8 cellular contexts compared by ENCODE assay signal in the genomic region with DNA sequence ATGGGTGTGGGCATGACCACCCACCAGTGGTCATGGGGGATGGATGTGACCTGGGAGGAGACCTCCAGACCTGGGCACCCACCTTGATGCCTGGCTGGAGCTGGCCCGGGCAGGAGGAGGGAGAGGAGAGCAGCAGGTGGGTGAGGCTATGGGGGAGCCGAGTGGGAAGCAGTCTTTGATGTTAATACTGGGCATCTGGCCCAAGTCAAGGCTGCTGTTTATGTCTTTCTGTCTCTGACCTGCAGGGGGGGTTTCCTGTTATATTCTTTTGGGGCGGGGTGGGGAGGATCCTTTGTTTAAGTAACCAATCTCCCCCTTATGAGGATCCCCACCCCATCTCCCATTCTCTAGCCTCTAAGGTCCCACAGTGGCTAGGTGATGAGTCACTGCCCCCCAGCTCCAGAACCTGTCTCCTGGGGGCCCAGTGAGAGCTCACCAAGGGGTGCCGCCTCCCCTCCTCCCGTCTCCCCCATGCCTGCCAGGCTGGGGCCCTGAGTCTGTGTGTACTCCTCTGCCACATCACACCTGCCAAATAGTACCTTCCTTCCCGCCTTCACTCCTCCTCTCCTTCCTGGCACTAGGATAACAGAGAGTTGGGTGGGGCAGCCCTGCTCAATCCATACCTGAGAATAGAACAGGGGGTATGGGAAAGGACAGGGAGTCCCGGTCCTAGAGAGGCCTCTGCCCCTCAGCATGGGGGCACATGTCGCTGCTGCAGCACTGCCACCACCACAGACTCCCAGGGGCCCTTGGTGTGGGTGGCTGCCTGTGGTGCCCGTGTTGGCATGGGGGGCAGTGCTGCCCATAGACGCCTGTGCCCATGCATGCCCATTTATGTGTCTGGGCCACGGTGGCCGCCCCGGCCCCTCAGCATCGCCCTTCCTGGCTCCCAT. TPM values are rescaled to one million over a fixed set of nuclear protein-coding genes. Genes with fewer than 3 reads are reported as not detected.
DNase-seq lines count a peak whose midpoint lies in the region; ATAC-seq and TF ChIP-seq lines count a peak whose summit lies in the region.

No MANE protein-coding gene starts in this region.

- H3K36me3 Mint-ChIP-seq in CD8-positive, alpha-beta memory T cell: peaks cover 0 to 12% (median 0%) of the 10 kb centered on the region in 3 donors

- intact Hi-C loops in sciatic nerve (cut with DNase I): no loop called here

- H3K27ac ChIP-seq in CD8-positive, alpha-beta memory T cell (ENCODE audit: low read depth, low read length): peak overlapping the region; percentile 39
- H3K27ac ChIP-seq in HUES48 (ENCODE audit: low read depth, low read length): peak overlapping the region; percentile 29

- H3K9me3 Mint-ChIP-seq in CD8-positive, alpha-beta memory T cell: no peaks in the 10 kb centered on the region

- POLR2A ChIA-PET in CD8-positive, alpha-beta memory T cell (lab: Charles Lee): interaction anchor here (0.6 to 2.1 kb wide), 3 partner anchors 43 to 166 kb away, joined by 3 to 8 read pairs (median 6); no protein-coding TSS in a partner anchor
- POLR2A ChIA-PET in HEK293T (lab: Yijun Ruan, JAX): interaction anchor here (0.7 to 1.7 kb wide), 3 partner anchors 15 to 90 kb away, joined by 3 to 15 read pairs (median 3); a partner anchor contains a TSS

- peak; percentile 23 to 74 (median 45) for DNase-seq in CD8-positive, alpha-beta memory T cell
- peak; percentile 72 for DNase-seq in cerebellar cortex (ENCODE audit: low spot score)
- no peak for DNase-seq in sciatic nerve (ENCODE audit: low spot score)
- no peak for DNase-seq in HEK293T (ENCODE audit: extremely low spot score)

- no peaks in the 10 kb centered on the region for H3K27me3 ChIP-seq in CD8-positive, alpha-beta memory T cell (ENCODE audit: insufficient read depth, low read length, poor library complexity, severe bottlenecking)
- no peaks in the 10 kb centered on the region for H3K27me3 ChIP-seq in HUES48 (ENCODE audit: control insufficient read depth, insufficient read depth, low read length)
- H3K27me3 ChIP-seq in mucosa of stomach (ENCODE audit: control insufficient read depth, insufficient read depth, low read length): no peaks in the 10 kb centered on the region

- peaks cover 75% of the 10 kb centered on the region for H3K4me1 ChIP-seq in CD8-positive, alpha-beta memory T cell (ENCODE audit: insufficient read depth, low read length)
- H3K4me1 ChIP-seq in HUES48 (ENCODE audit: control insufficient read depth, insufficient read depth, low read length): peaks cover 48% of the 10 kb centered on the region
- H3K4me1 ChIP-seq in mucosa of stomach (ENCODE audit: control insufficient read depth, insufficient read depth, low read length): peaks cover 93% of the 10 kb centered on the region

- H3K27me3 Mint-ChIP-seq in CD8-positive, alpha-beta memory T cell: no peaks in the 10 kb centered on the region

- ATAC-seq in SK-N-SH treated with all-trans-retinoic acid at 6 μM for 48 hours (peak; percentile 25), sciatic nerve (no peak), HG02571 (IDR thresholded peaks at IDR 0.05; ENCODE audit: unreplicated experiment) (no peak)

- peaks cover 53 to 85% (median 67%) of the 10 kb centered on the region in 3 donors for H3K4me1 Mint-ChIP-seq in CD8-positive, alpha-beta memory T cell

- H3K36me3 ChIP-seq in CD8-positive, alpha-beta memory T cell (ENCODE audit: insufficient read depth, low read length): no peaks in the 10 kb centered on the region
- H3K36me3 ChIP-seq in HUES48 (ENCODE audit: control insufficient read depth, insufficient read depth, low read length): peaks cover 6% of the 10 kb centered on the region; the same call in 1 of the 2 replicates
- H3K36me3 ChIP-seq in mucosa of stomach (ENCODE audit: control insufficient read depth, insufficient read depth, low read length): no peaks in the 10 kb centered on the region

- peak overlapping the region; percentile 88 to 98 (median 93) for H3K27ac Mint-ChIP-seq in CD8-positive, alpha-beta memory T cell

- no peaks in the 10 kb centered on the region for H3K9me3 ChIP-seq in CD8-positive, alpha-beta memory T cell (ENCODE audit: low read length)
- H3K9me3 ChIP-seq in HUES48 (ENCODE audit: control insufficient read depth, insufficient read depth, low read length) (no peaks in the 10 kb centered on the region), mucosa of stomach (ENCODE audit: control insufficient read depth, low read length) (no peaks in the 10 kb centered on the region)

- CTCF ChIA-PET in CD8-positive, alpha-beta memory T cell (lab: Charles Lee): interaction anchor here (0.7 to 3.6 kb wide), 8 partner anchors 16 to 121 kb away, joined by 3 to 21 read pairs (median 4); no protein-coding TSS in a partner anchor
- CTCF ChIA-PET in HEK293T (lab: Yijun Ruan, JAX): interaction anchor here (1.1 to 1.2 kb wide), 2 partner anchors 16 to 42 kb away, joined by 3 to 4 read pairs; no protein-coding TSS in a partner anchor

- peak overlapping the region; percentile 68 for H3K4me3 ChIP-seq in CD8-positive, alpha-beta memory T cell (ENCODE audit: low read length)
- no peak overlapping the region; the same call in 1 of the 2 replicates for H3K4me3 ChIP-seq in HUES48 (ENCODE audit: low read depth, low read length)
- no peak overlapping the region for H3K4me3 ChIP-seq in mucosa of stomach (ENCODE audit: low read length)

- H3K9ac ChIP-seq in HUES48 (ENCODE audit: low read depth, low read length) (no peak overlapping the region), mucosa of stomach (ENCODE audit: low read length) (peak overlapping the region; percentile 77)

- peak overlapping the region; percentile 81 to 91 (median 86) for H3K4me3 Mint-ChIP-seq in CD8-positive, alpha-beta memory T cell

TF ChIP-seq in SK-N-SH treated with all-trans-retinoic acid at 6 μM for 48 hours, 23 proteins besides CTCF, POLR2A, EP300 and RAD21:
- TF ChIP-seq SNAI2 (CRISPR knock-in tag; IDR thresholded peaks at IDR 0.05): no peak
- TF ChIP-seq, protein P1, sequence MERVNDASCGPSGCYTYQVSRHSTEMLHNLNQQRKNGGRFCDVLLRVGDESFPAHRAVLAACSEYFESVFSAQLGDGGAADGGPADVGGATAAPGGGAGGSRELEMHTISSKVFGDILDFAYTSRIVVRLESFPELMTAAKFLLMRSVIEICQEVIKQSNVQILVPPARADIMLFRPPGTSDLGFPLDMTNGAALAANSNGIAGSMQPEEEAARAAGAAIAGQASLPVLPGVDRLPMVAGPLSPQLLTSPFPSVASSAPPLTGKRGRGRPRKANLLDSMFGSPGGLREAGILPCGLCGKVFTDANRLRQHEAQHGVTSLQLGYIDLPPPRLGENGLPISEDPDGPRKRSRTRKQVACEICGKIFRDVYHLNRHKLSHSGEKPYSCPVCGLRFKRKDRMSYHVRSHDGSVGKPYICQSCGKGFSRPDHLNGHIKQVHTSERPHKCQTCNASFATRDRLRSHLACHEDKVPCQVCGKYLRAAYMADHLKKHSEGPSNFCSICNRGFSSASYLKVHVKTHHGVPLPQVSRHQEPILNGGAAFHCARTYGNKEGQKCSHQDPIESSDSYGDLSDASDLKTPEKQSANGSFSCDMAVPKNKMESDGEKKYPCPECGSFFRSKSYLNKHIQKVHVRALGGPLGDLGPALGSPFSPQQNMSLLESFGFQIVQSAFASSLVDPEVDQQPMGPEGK (CRISPR knock-in tag; IDR thresholded peaks at IDR 0.05; ENCODE audit: borderline replicate concordance): peak; percentile 56; the same call in 1 of the 2 replicates

TF ChIP-seq in HEK293T, 16 proteins besides CTCF, POLR2A, EP300 and RAD21:
- TF ChIP-seq L3MBTL2 (conservative IDR thresholded peaks at IDR 0.05): no peak
- no peak for TF ChIP-seq ARNT (IDR thresholded peaks at IDR 0.05)
- no peak for TF ChIP-seq TARDBP (IDR thresholded peaks at IDR 0.05)
- TF ChIP-seq SUZ12 (IDR thresholded peaks at IDR 0.05): no peak
- no peak for TF ChIP-seq SP1 (IDR thresholded peaks at IDR 0.05)
- TF ChIP-seq ELF4 (IDR thresholded peaks at IDR 0.05): no peak
- no peak for TF ChIP-seq FOXM1 (IDR thresholded peaks at IDR 0.05; ENCODE audit: borderline replicate concordance)
- no peak for TF ChIP-seq CTBP1 (IDR thresholded peaks at IDR 0.05; ENCODE audit: borderline replicate concordance)
- no peak for TF ChIP-seq NFRKB (IDR thresholded peaks at IDR 0.05)
- no peak for TF ChIP-seq HDGF (IDR thresholded peaks at IDR 0.05; ENCODE audit: borderline replicate concordance)
- TF ChIP-seq, protein P2, sequence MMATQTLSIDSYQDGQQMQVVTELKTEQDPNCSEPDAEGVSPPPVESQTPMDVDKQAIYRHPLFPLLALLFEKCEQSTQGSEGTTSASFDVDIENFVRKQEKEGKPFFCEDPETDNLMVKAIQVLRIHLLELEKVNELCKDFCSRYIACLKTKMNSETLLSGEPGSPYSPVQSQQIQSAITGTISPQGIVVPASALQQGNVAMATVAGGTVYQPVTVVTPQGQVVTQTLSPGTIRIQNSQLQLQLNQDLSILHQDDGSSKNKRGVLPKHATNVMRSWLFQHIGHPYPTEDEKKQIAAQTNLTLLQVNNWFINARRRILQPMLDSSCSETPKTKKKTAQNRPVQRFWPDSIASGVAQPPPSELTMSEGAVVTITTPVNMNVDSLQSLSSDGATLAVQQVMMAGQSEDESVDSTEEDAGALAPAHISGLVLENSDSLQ (IDR thresholded peaks at IDR 0.05): no peak
- no peak for TF ChIP-seq LEF1 (IDR thresholded peaks at IDR 0.05; ENCODE audit: borderline replicate concordance)
- TF ChIP-seq FOXA1 (IDR thresholded peaks at IDR 0.05): no peak
- no peak for TF ChIP-seq BHLHE40 (IDR thresholded peaks at IDR 0.05; ENCODE audit: borderline replicate concordance)
- TF ChIP-seq ZNF384 (IDR thresholded peaks at IDR 0.05): no peak
- TF ChIP-seq FOXK2 (IDR thresholded peaks at IDR 0.05): no peak

RNA-seq across cellular contexts. Expression of a gene that starts 7.2 kb away (rescaled TPM):
- 10 to 100 TPM; 12.6 to 13.2 TPM for total RNA-seq in CD8-positive, alpha-beta memory T cell
- polyA plus RNA-seq in CD8-positive, alpha-beta memory T cell: 17.0 TPM
- 72.0 TPM for total RNA-seq in sciatic nerve

RNA-seq across cellular contexts. Expression of a gene that starts 15.8 kb away (rescaled TPM):
- 100 to 1,000 TPM; 118 to 121 TPM for total RNA-seq in CD8-positive, alpha-beta memory T cell
- 51.2 TPM for polyA plus RNA-seq in CD8-positive, alpha-beta memory T cell
- total RNA-seq in sciatic nerve: 74.7 TPM

RNA-seq across cellular contexts. Expression of a gene that starts 30.4 kb away (rescaled TPM):
- total RNA-seq in CD8-positive, alpha-beta memory T cell: 10 to 100 TPM; 10.0 to 10.2 TPM
- polyA plus RNA-seq in CD8-positive, alpha-beta memory T cell: 10.4 TPM
- total RNA-seq in sciatic nerve: 69.8 TPM

RNA-seq across cellular contexts. Expression of a gene that starts 51.8 kb away (rescaled TPM):
- 10 to 100 TPM; 88.6 to 91.5 TPM for total RNA-seq in CD8-positive, alpha-beta memory T cell
- 13.5 TPM for polyA plus RNA-seq in CD8-positive, alpha-beta memory T cell
- 108 TPM for total RNA-seq in sciatic nerve

RNA-seq across cellular contexts. Expression of a gene that starts 54.8 kb away (rescaled TPM):
- not detected for total RNA-seq in CD8-positive, alpha-beta memory T cell
- not detected for polyA plus RNA-seq in CD8-positive, alpha-beta memory T cell
- 2.3 TPM for total RNA-seq in sciatic nerve

Comparison
In these comparisons a context has a peak if more than half of its experiments do, and no peak if none do; other contexts are left out.
1. DNase-seq: peak in CD8-positive, alpha-beta memory T cell (5 of 5) and cerebellar cortex (single experiment); none in sciatic nerve (single experiment) and HEK293T (single experiment).